ENCODE assay signal across 22 cellular contexts in genomic region chr14:68625366-68626090, GRCh38.
DNase-seq lines count a peak whose midpoint lies in the region; ATAC-seq and TF ChIP-seq lines count a peak whose summit lies in the region.
"Had no signal": no experiment of that assay in that cellular context is flagged by ENCODE, and none has a peak within 500 bp of the region (broad histone marks: within the 10 kb centered on the region; RNA-seq: fewer than 3 reads in every experiment).

No MANE protein-coding gene starts in this region.

- H3K27me3 Mint-ChIP-seq in endodermal cell (ENCODE audit: insufficient read depth), result peaks cover 4% of the 10 kb centered on the region
- H3K27me3 Mint-ChIP-seq: activated naive CD8-positive, alpha-beta T cell had no signal

- peak overlapping the region; percentile 81 for H2AK5ac ChIP-seq in trophoblast cell (ENCODE audit: low read length)

- H3K4me2 ChIP-seq in trophoblast cell (ENCODE audit: low read length), result no peak overlapping the region
- H3K4me2 ChIP-seq: KMS-11 had no signal

- H3K27ac Mint-ChIP-seq in endodermal cell, result no peak overlapping the region
- H3K27ac Mint-ChIP-seq: activated naive CD8-positive, alpha-beta T cell; stimulated activated naive CD8-positive, alpha-beta T cell treated with anti-CD3 and anti-CD28 coated beads, Interleukin-15, amount 100 ng/mL, for 72 hours had no signal

- H3K23ac ChIP-seq in trophoblast cell (ENCODE audit: low read length), result no peak overlapping the region

- H3K9ac ChIP-seq in endodermal cell (ENCODE audit: extremely low read depth, low read length, poor library complexity, severe bottlenecking) (no peak overlapping the region), trophoblast cell (ENCODE audit: low read length) (no peak overlapping the region)
- H3K9ac ChIP-seq: KMS-11 had no signal

- H4K8ac ChIP-seq in trophoblast cell (ENCODE audit: low read depth, low read length), result peak overlapping the region; percentile 21

- intact Hi-C loops in upper lobe of right lung (cut with DNase I), result no loop called here
- intact Hi-C loops in transverse colon (cut with DNase I; ENCODE audit: low total_unique reads), result no loop called here

- H3K14ac ChIP-seq in trophoblast cell (ENCODE audit: low read length), result peak overlapping the region; percentile 71

- H3K4me3 ChIP-seq in endodermal cell (ENCODE audit: low read length) (no peak overlapping the region), trophoblast cell (ENCODE audit: low read depth, low read length) (no peak overlapping the region), upper lobe of right lung (no peak overlapping the region), transverse colon (no peak overlapping the region)
- H3K4me3 ChIP-seq: SJCRH30 had no signal

- DNase-seq in activated effector memory CD4-positive, alpha-beta T cell treated with anti-CD3 and anti-CD28 coated beads, Interleukin-2, amount 50 U/mL, for 16 hours, result peak; percentile 43
- DNase-seq in activated effector memory CD4-positive, alpha-beta T cell treated with Interleukin-2 at 50 U/mL for 16 hours, result no peak
- DNase-seq in endodermal cell (peak; percentile 6), trophoblast cell (no peak), upper lobe of right lung (peak; percentile 44), transverse colon (no peak), GOT3 (lab: John Stamatoyannopoulos, UW) (no peak), epidermal melanocyte (ENCODE audit: insufficient read length, low spot score) (no peak)
- DNase-seq: 8988T; activated CD4-positive, CD25-positive, alpha-beta regulatory T cell; kidney glomerular epithelial cell; mammary epithelial cell; NCI-H1417; NCI-H2081 treated with DMSO at 0.1 percent for 48 hours; NCI-H345; SJCRH30; stimulated activated naive CD8-positive, alpha-beta T cell treated with anti-CD3 and anti-CD28 coated beads, Interleukin-15, amount 100 ng/mL, for 72 hours had no signal

- peaks cover 22% of the 10 kb centered on the region for H3K4me1 Mint-ChIP-seq in endodermal cell

- H3K9me3 ChIP-seq in endodermal cell (ENCODE audit: control insufficient read depth, low read length) (no peaks in the 10 kb centered on the region), trophoblast cell (ENCODE audit: insufficient read depth, low read depth, low read length) (no peaks in the 10 kb centered on the region), upper lobe of right lung (no peaks in the 10 kb centered on the region), transverse colon (no peaks in the 10 kb centered on the region)
- H3K9me3 ChIP-seq: SJCRH30 had no signal

- H2BK12ac ChIP-seq in trophoblast cell (ENCODE audit: low read length), result peak overlapping the region; percentile 86

- no peak overlapping the region for H3K4me3 Mint-ChIP-seq in endodermal cell
- H3K4me3 Mint-ChIP-seq: activated naive CD8-positive, alpha-beta T cell; neural crest cell; stimulated activated naive CD8-positive, alpha-beta T cell treated with anti-CD3 and anti-CD28 coated beads, Interleukin-15, amount 100 ng/mL, for 72 hours had no signal

- peaks cover 6% of the 10 kb centered on the region for H3K79me2 ChIP-seq in trophoblast cell (ENCODE audit: control insufficient read depth, insufficient read depth, low read length, poor library complexity)

- peak overlapping the region; percentile 78 for H2BK120ac ChIP-seq in trophoblast cell (ENCODE audit: insufficient read depth, low read length, poor library complexity)

- peak overlapping the region; percentile 48 for H3K4ac ChIP-seq in trophoblast cell (ENCODE audit: low read depth, low read length)

- WGBS in endodermal cell (ENCODE audit: insufficient coverage in 1 of 2, insufficient read length in 1 of 2), 2 experiments, result 76 to 82% methylated on average over 4 to 7 of the region's 7 CpGs
- no CpG with 5 or more reads among the region's 7 CpGs for WGBS in trophoblast cell (ENCODE audit: extremely low coverage, insufficient coverage, insufficient read length)
- 60 to 88% methylated on average over 1 to 7 of the region's 7 CpGs for WGBS in transverse colon (ENCODE audit: low coverage in 1 of 2), 2 donors

- no peak for TF ChIP-seq EP300 in transverse colon (IDR thresholded peaks at IDR 0.05; ENCODE audit: low read depth)

- H3K36me3 ChIP-seq in endodermal cell (ENCODE audit: control insufficient read depth, insufficient read depth, low read length) (no peaks in the 10 kb centered on the region), trophoblast cell (ENCODE audit: control insufficient read depth in 1 of 2, insufficient read depth in 2 of 2, low read length in 2 of 2) (peaks cover 0 to 2% of the 10 kb centered on the region in 2 experiments), upper lobe of right lung (no peaks in the 10 kb centered on the region), transverse colon (no peaks in the 10 kb centered on the region)
- H3K36me3 ChIP-seq: SJCRH30 had no signal

- peak overlapping the region; percentile 98 for H4K91ac ChIP-seq in trophoblast cell (ENCODE audit: low read depth, low read length)

- TF ChIP-seq POLR2A in transverse colon (IDR thresholded peaks at IDR 0.05), result no peak

- in situ Hi-C loops in transverse colon (cut with MboI; ENCODE audit: low pct_ligation_motif_present in 1 of 4, low pct_unique_long_range_greater_than_20kb in 1 of 4, low sequenced_read_pairs in 3 of 4), result no loop called here

- H2BK5ac ChIP-seq in trophoblast cell (ENCODE audit: low read depth, low read length, poor library complexity), result peak overlapping the region; percentile 58

- H3K4me1 ChIP-seq in endodermal cell (ENCODE audit: control insufficient read depth, insufficient read depth, low read length) (peaks cover 6% of the 10 kb centered on the region), trophoblast cell (ENCODE audit: control insufficient read depth in 1 of 2, insufficient read depth in 2 of 2, low read length in 2 of 2) (peaks cover 50 to 67% of the 10 kb centered on the region in 2 experiments), upper lobe of right lung (peaks cover 5% of the 10 kb centered on the region), transverse colon (peaks cover 0 to 30% (median 10%) of the 10 kb centered on the region in 4 donors)

- ATAC-seq in upper lobe of right lung, result no peak
- ATAC-seq: Panc1; stimulated activated naive CD8-positive, alpha-beta T cell treated with anti-CD3 and anti-CD28 coated beads, Interleukin-15, amount 100 ng/mL, for 72 hours had no signal

- H3K27me3 ChIP-seq in endodermal cell (ENCODE audit: control insufficient read depth, insufficient read depth, low read length, poor library complexity, severe bottlenecking) (no peaks in the 10 kb centered on the region), trophoblast cell (ENCODE audit: insufficient read depth, low read length) (no peaks in the 10 kb centered on the region), upper lobe of right lung (no peaks in the 10 kb centered on the region), transverse colon (no peaks in the 10 kb centered on the region)
- H3K27me3 ChIP-seq: SJCRH30 had no signal

- peaks cover 83% of the 10 kb centered on the region for H3K79me1 ChIP-seq in trophoblast cell (ENCODE audit: low read length)

- no peaks in the 10 kb centered on the region for H3K36me3 Mint-ChIP-seq in endodermal cell (ENCODE audit: low read depth)

- TF ChIP-seq CTCF in endodermal cell (conservative IDR thresholded peaks at IDR 0.05) (no peak), upper lobe of right lung (IDR thresholded peaks at IDR 0.05) (no peak), transverse colon (IDR thresholded peaks at IDR 0.05) (no peak)

- no peaks in the 10 kb centered on the region for H3K9me3 Mint-ChIP-seq in endodermal cell

- H4K12ac ChIP-seq in trophoblast cell (ENCODE audit: low read depth, low read length), result no peak overlapping the region

- H2AFZ ChIP-seq in trophoblast cell (ENCODE audit: insufficient read depth, low read length, poor library complexity), result no peak overlapping the region

- H3K27ac ChIP-seq in endodermal cell (ENCODE audit: low read depth, low read length) (no peak overlapping the region), trophoblast cell (ENCODE audit: low read depth, low read length) (peak overlapping the region; percentile 99), upper lobe of right lung (no peak overlapping the region), transverse colon (no peak overlapping the region)
- H3K27ac ChIP-seq: epithelial cell of prostate, KMS-11, SJCRH30 had no signal

- peak overlapping the region; percentile 67 for H3K18ac ChIP-seq in trophoblast cell (ENCODE audit: low read length)

Comparison
In these comparisons a context has a peak if more than half of its experiments do, and no peak if none do; other contexts are left out.
1. DNase-seq: peak in activated effector memory CD4-positive, alpha-beta T cell treated with anti-CD3 and anti-CD28 coated beads, Interleukin-2, amount 50 U/mL, for 16 hours (single experiment), endodermal cell (single experiment) and upper lobe of right lung (single experiment); none in activated effector memory CD4-positive, alpha-beta T cell treated with Interleukin-2 at 50 U/mL for 16 hours (single experiment), trophoblast cell (0 of 2), transverse colon (single experiment), GOT3 (single experiment) and epidermal melanocyte (single experiment).